Comparison of ENCODE assay signal across 29 cellular contexts in the genomic region with DNA sequence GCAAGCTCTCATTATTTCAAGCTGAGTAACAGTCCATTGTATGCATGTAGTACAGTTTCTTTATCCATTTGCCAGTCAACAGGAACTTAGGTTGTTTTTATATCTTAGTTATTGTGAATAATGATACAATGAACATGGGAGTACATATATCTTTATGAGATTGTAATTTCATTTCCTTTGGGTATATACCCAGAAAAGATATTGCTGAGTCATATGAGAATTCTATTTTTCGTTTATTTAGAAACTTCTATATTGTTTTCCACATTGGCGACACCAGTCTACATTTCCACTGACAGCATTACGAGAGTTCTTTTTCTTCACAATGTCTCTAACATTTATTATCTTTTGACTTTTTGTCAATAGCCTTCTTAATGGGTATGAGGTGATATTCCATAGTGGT.
"Had no signal": no experiment of that assay in that cellular context is flagged by ENCODE, and none has a peak within 500 bp of the region (broad histone marks: within the 10 kb centered on the region; RNA-seq: fewer than 3 reads in every experiment).

No MANE protein-coding gene starts in this region.

- H3K27ac ChIP-seq: ascending aorta, brain microvascular endothelial cell, coronary artery, dorsolateral prefrontal cortex, VCaP had no signal

- H3K36me3 ChIP-seq: ascending aorta, brain microvascular endothelial cell had no signal

- ATAC-seq: activated CD4-positive, alpha-beta T cell treated with anti-CD3 and anti-CD28 coated beads for 36 hours; activated CD4-positive, CD25-positive, alpha-beta regulatory T cell treated with anti-CD3 and anti-CD28 coated beads, Interleukin-2, amount 50 U/mL, for 24 hours; activated CD8-positive, alpha-beta memory T cell treated with anti-CD3 and anti-CD28 coated beads, Interleukin-2, amount 10 ng/mL, durations not matched to agents 7 days and 5 days; activated CD8-positive, alpha-beta T cell treated with anti-CD3 and anti-CD28 coated beads, Interleukin-2, amount 10 ng/mL, durations not matched to agents 7 days and 5 days; activated naive CD4-positive, alpha-beta T cell treated with anti-CD3 and anti-CD28 coated beads, Interleukin-2, amount 50 U/mL, for 72 hours; esophagus mucosa; T-helper 17 cell; WTC11 had no signal

- FAIRE-seq: bronchial epithelial cell, frontal cortex had no signal

- H3K27me3 ChIP-seq: ascending aorta, brain microvascular endothelial cell, dorsolateral prefrontal cortex had no signal

- H3K9me3 ChIP-seq: ascending aorta had no signal

- H3K4me3 ChIP-seq: ascending aorta, coronary artery, dorsolateral prefrontal cortex had no signal

- DNase-seq: activated CD4-positive, alpha-beta memory T cell treated with anti-CD3 and anti-CD28 coated beads for 36 hours; activated CD4-positive, alpha-beta T cell treated with anti-CD3 and anti-CD28 coated beads for 36 hours; activated CD4-positive, alpha-beta T cell treated with anti-CD3 and anti-CD28 coated beads, Interleukin-2, amount 10 ng/mL, durations not matched to agents 24 days and 14 days; activated CD8-positive, alpha-beta memory T cell treated with anti-CD3 and anti-CD28 coated beads, Interleukin-2, amount 10 ng/mL, durations not matched to agents 7 days and 5 days; activated CD8-positive, alpha-beta memory T cell treated with anti-CD3 and anti-CD28 coated beads, Interleukin-2, amount 50 U/mL, for 4 hours; activated CD8-positive, alpha-beta T cell treated with anti-CD3 and anti-CD28 coated beads, Interleukin-2, amount 10 ng/mL, durations not matched to agents 7 days and 5 days; activated effector memory CD4-positive, alpha-beta T cell treated with anti-CD3 and anti-CD28 coated beads, Interleukin-2, amount 50 U/mL, for 16 hours; activated naive CD4-positive, alpha-beta T cell treated with anti-CD3 and anti-CD28 coated beads, Interleukin-2, amount 10 ng/mL, durations not matched to agents 7 days and 5 days; activated naive CD8-positive, alpha-beta T cell treated with anti-CD3 and anti-CD28 coated beads, Interleukin-2, amount 10 ng/mL, durations not matched to agents 7 days and 5 days; activated T-cell treated with anti-CD3 and anti-CD28 coated beads, Interleukin-2, amount 50 U/mL, for 1 hour; activated T-cell treated with anti-CD3 and anti-CD28 coated beads, Interleukin-2, amount 50 U/mL, for 48 hours; brain microvascular endothelial cell; dorsolateral prefrontal cortex; effector memory CD4-positive, alpha-beta T cell; endodermal cell; foreskin fibroblast; head of caudate nucleus; T-helper 1 cell; T-helper 17 cell; T1000 had no signal
